9 cellular contexts compared by ENCODE assay signal in genomic region chr3:128950223-128950938, GRCh38. TPM values are rescaled to one million over a fixed set of nuclear protein-coding genes. Genes with fewer than 3 reads are reported as not detected.
DNase-seq lines count a peak whose midpoint lies in the region; ATAC-seq and TF ChIP-seq lines count a peak whose summit lies in the region.
"Had no signal": no experiment of that assay in that cellular context is flagged by ENCODE, and none has a peak within 500 bp of the region (broad histone marks: within the 10 kb centered on the region; RNA-seq: fewer than 3 reads in every experiment).

No MANE protein-coding gene starts in this region.

- no peaks in the 10 kb centered on the region for H3K27me3 ChIP-seq in CD8-positive, alpha-beta memory T cell (ENCODE audit: insufficient read depth, low read length, poor library complexity, severe bottlenecking)
- H3K27me3 ChIP-seq: adrenal gland had no signal

- no peak overlapping the region for H3K4me3 Mint-ChIP-seq in CD8-positive, alpha-beta memory T cell

- POLR2A ChIA-PET in CD8-positive, alpha-beta memory T cell (lab: Charles Lee), result no interaction called here

- no peaks in the 10 kb centered on the region for H3K36me3 ChIP-seq in CD8-positive, alpha-beta memory T cell (ENCODE audit: insufficient read depth, low read length)
- H3K36me3 ChIP-seq: adrenal gland had no signal

- CTCF ChIA-PET in CD8-positive, alpha-beta memory T cell (lab: Charles Lee), result no interaction called here

- H3K36me3 Mint-ChIP-seq in CD8-positive, alpha-beta memory T cell, result no peaks in the 10 kb centered on the region

- H3K9me3 Mint-ChIP-seq in CD8-positive, alpha-beta memory T cell, result peaks cover 0 to 4% (median 0%) of the 10 kb centered on the region in 5 donors

- H3K27ac Mint-ChIP-seq in CD8-positive, alpha-beta memory T cell, result peak overlapping the region in 1 of 8 donors; percentile 50

- DNase-seq in AG09319 (ENCODE audit: extremely low read depth, low read depth) (no peak), GM20000 (ENCODE audit: low spot score) (peak; percentile 36), RPMI8226 (peak; percentile 59), fibroblast of the conjunctiva (ENCODE audit: low read depth) (peak; percentile 36), NOMO-1 treated with DMSO at 0.1 percent for 48 hours (lab: John Stamatoyannopoulos, UW; ENCODE audit: unreplicated experiment) (no peak)
- peak; percentile 14 for DNase-seq in stimulated activated naive CD8-positive, alpha-beta T cell treated with anti-CD3 and anti-CD28 coated beads, Interleukin-15, Interleukin-2, amounts not matched to agents 100 U/mL and 50 U/mL, for 24 hours
- DNase-seq in CD8-positive, alpha-beta memory T cell, result no peak

- no peak overlapping the region for H3K4me3 ChIP-seq in CD8-positive, alpha-beta memory T cell (ENCODE audit: low read length)
- H3K4me3 ChIP-seq: adrenal gland had no signal

- peak; percentile 12 for TF ChIP-seq CTCF in AG09319 (IDR thresholded peaks at IDR 0.05; ENCODE audit: low read depth, low read length)
- peak; percentile 7 for TF ChIP-seq CTCF in GM20000 (IDR thresholded peaks at IDR 0.05; ENCODE audit: extremely low read depth, missing control alignments)

- H3K4me1 Mint-ChIP-seq in CD8-positive, alpha-beta memory T cell, result no peaks in the 10 kb centered on the region

- no peak overlapping the region for H3K27ac ChIP-seq in CD8-positive, alpha-beta memory T cell (ENCODE audit: low read depth, low read length)
- H3K27ac ChIP-seq: adrenal gland had no signal

- peaks cover 2 to 3% of the 10 kb centered on the region in 2 donors for H3K27me3 Mint-ChIP-seq in CD8-positive, alpha-beta memory T cell

- peak; percentile 61 for ATAC-seq in stimulated activated naive CD8-positive, alpha-beta T cell treated with anti-CD3 and anti-CD28 coated beads, Interleukin-15, Interleukin-2, amounts not matched to agents 100 U/mL and 50 U/mL, for 24 hours
- ATAC-seq in HG02798 (IDR thresholded peaks at IDR 0.05; ENCODE audit: poor library complexity, unreplicated experiment), result no peak

- no peaks in the 10 kb centered on the region for H3K9me3 ChIP-seq in CD8-positive, alpha-beta memory T cell (ENCODE audit: low read length)
- H3K9me3 ChIP-seq: adrenal gland had no signal

- H3K4me1 ChIP-seq in CD8-positive, alpha-beta memory T cell (ENCODE audit: insufficient read depth, low read length), result no peaks in the 10 kb centered on the region
- H3K4me1 ChIP-seq: adrenal gland had no signal

RNA-seq across cellular contexts. Expression of gene CFAP92, which starts 43.5 kb away (rescaled TPM):
- under 1 TPM in 1 of 2 experiments, not detected in 1; 0.13 TPM for total RNA-seq in CD8-positive, alpha-beta memory T cell
- 0.24 TPM for polyA plus RNA-seq in CD8-positive, alpha-beta memory T cell

RNA-seq across cellular contexts. Expression of gene EFCC1, which starts 50.7 kb away (rescaled TPM):
- under 1 TPM in 1 of 2 experiments, not detected in 1; 0.11 TPM for total RNA-seq in CD8-positive, alpha-beta memory T cell
- polyA plus RNA-seq in CD8-positive, alpha-beta memory T cell, result 0.22 TPM

Comparison
In these comparisons a context has a peak if more than half of its experiments do, and no peak if none do; other contexts are left out.
1. DNase-seq: peak in GM20000 (single experiment), RPMI8226 (single experiment), fibroblast of the conjunctiva (single experiment) and stimulated activated naive CD8-positive, alpha-beta T cell treated with anti-CD3 and anti-CD28 coated beads, Interleukin-15, Interleukin-2, amounts not matched to agents 100 U/mL and 50 U/mL, for 24 hours (single experiment); none in AG09319 (single experiment), NOMO-1 treated with DMSO at 0.1 percent for 48 hours (single experiment) and CD8-positive, alpha-beta memory T cell (0 of 5).